1 cellular context compared by ENCODE assay signal in genomic region chr10:15591431-15591830, GRCh38.
TF ChIP-seq lines count a peak whose summit lies in the region.

No MANE protein-coding gene starts in this region.

TF ChIP-seq in IMR-90, 13 proteins besides CTCF, POLR2A, EP300 and RAD21:
- TF ChIP-seq USF2 (IDR thresholded peaks at IDR 0.05; ENCODE audit: low read depth, low read length): no peak
- TF ChIP-seq MAZ (IDR thresholded peaks at IDR 0.05; ENCODE audit: borderline replicate concordance, low read depth, low read length): no peak
- no peak for TF ChIP-seq MXI1 (IDR thresholded peaks at IDR 0.05; ENCODE audit: borderline replicate concordance, low read depth, low read length)
- TF ChIP-seq CHD1 (IDR thresholded peaks at IDR 0.05; ENCODE audit: low read depth, low read length): no peak
- no peak for TF ChIP-seq MAFK (IDR thresholded peaks at IDR 0.05; ENCODE audit: low read depth, low read length)
- TF ChIP-seq CEBPB (IDR thresholded peaks at IDR 0.05; ENCODE audit: low read depth, low read length): no peak
- no peak for TF ChIP-seq RFX5 (IDR thresholded peaks at IDR 0.05; ENCODE audit: low read depth, low read length)
- TF ChIP-seq ELK1 (IDR thresholded peaks at IDR 0.05; ENCODE audit: borderline replicate concordance, low read depth, low read length): no peak
- TF ChIP-seq RCOR1 (IDR thresholded peaks at IDR 0.05; ENCODE audit: insufficient replicate concordance, low read length): no peak
- no peak for TF ChIP-seq SMC3 (IDR thresholded peaks at IDR 0.05; ENCODE audit: low read depth, low read length)
- TF ChIP-seq BHLHE40 (IDR thresholded peaks at IDR 0.05; ENCODE audit: low read depth, low read length): no peak
- no peak for TF ChIP-seq FOS (IDR thresholded peaks at IDR 0.05; ENCODE audit: low read depth, low read length)
- TF ChIP-seq NFE2L2 (IDR thresholded peaks at IDR 0.05; ENCODE audit: low read depth, low read length): no peak
